Comparison of ENCODE assay signal across 21 cellular contexts in genomic region chr17:36542755-36543154, GRCh38. TPM values are rescaled to one million over a fixed set of nuclear protein-coding genes. Genes with fewer than 3 reads are reported as not detected.
DNase-seq lines count a peak whose midpoint lies in the region; ATAC-seq, FAIRE-seq and TF ChIP-seq lines count a peak whose summit lies in the region.
"Had no signal": no experiment of that assay in that cellular context is flagged by ENCODE, and none has a peak within 500 bp of the region (broad histone marks: within the 10 kb centered on the region; RNA-seq: fewer than 3 reads in every experiment).

No MANE protein-coding gene starts in this region.

- H3K4me2 ChIP-seq in Loucy (ENCODE audit: low read depth, low read length, poor library complexity, severe bottlenecking), result peak overlapping the region; percentile 77
- H3K4me2 ChIP-seq in astrocyte (ENCODE audit: low read length), result no peak overlapping the region

- no peak overlapping the region for H2AFZ ChIP-seq in Loucy (ENCODE audit: low read length)
- H2AFZ ChIP-seq in astrocyte (ENCODE audit: low read depth, low read length), result no peak overlapping the region

- H3K9me2 ChIP-seq in Loucy (replicated peaks; ENCODE audit: low read depth, low read length), result no peaks in the 10 kb centered on the region

- H3K36me3 Mint-ChIP-seq in natural killer cell treated with Interleukin-12 subunit alpha and Interleukin-12 subunit beta and Interleukin-15 and Interleukin-18, amount 100 ng/mL, for 72 hours, result peaks cover 7% of the 10 kb centered on the region
- H3K36me3 Mint-ChIP-seq in natural killer cell (no peaks in the 10 kb centered on the region), astrocyte (ENCODE audit: low read depth, unreplicated experiment) (peaks cover 5% of the 10 kb centered on the region)
- H3K36me3 Mint-ChIP-seq: immature natural killer cell had no signal

- H3K27ac ChIP-seq in astrocyte (ENCODE audit: low read depth, low read length), result no peak overlapping the region

- no peak for FAIRE-seq in astrocyte (lab: Jason Lieb, UNC)
- no peak for FAIRE-seq in frontal cortex (lab: Jason Lieb, UNC)
- FAIRE-seq: GM12891 had no signal

- intact Hi-C loops in natural killer cell (cut with micrococcal nuclease), result loop anchor here (5.0 to 10.0 kb wide), 2 partner anchors 62 to 955 kb away; partner anchors contain the start of genes AP2B1 and MRM1

- H3K4me1 ChIP-seq in Loucy (ENCODE audit: insufficient read depth, low read length, poor library complexity, severe bottlenecking) (peaks cover 19% of the 10 kb centered on the region), astrocyte (ENCODE audit: insufficient read depth, low read length) (peaks cover 6% of the 10 kb centered on the region)

- H4K20me1 ChIP-seq in Loucy (ENCODE audit: insufficient read depth, low read length, poor library complexity, severe bottlenecking), result peaks cover 20% of the 10 kb centered on the region
- peaks cover 22% of the 10 kb centered on the region for H4K20me1 ChIP-seq in astrocyte (ENCODE audit: insufficient read depth, low read length)

- H3K9me3 ChIP-seq in Loucy (ENCODE audit: insufficient read depth, low read depth, low read length), result no peaks in the 10 kb centered on the region
- H3K9me3 ChIP-seq in astrocyte (ENCODE audit: insufficient read depth, low read depth, low read length), result no peaks in the 10 kb centered on the region
- H3K9me3 ChIP-seq: thoracic aorta had no signal

- peak overlapping the region; percentile 15 for H3K4me3 Mint-ChIP-seq in natural killer cell treated with Interleukin-12 subunit alpha and Interleukin-12 subunit beta and Interleukin-15 and Interleukin-18, amount 100 ng/mL, for 72 hours
- H3K4me3 Mint-ChIP-seq in natural killer cell (no peak overlapping the region), astrocyte (ENCODE audit: unreplicated experiment) (peak overlapping the region; percentile 93)

- H3K9me3 Mint-ChIP-seq in natural killer cell treated with Interleukin-12 subunit alpha and Interleukin-12 subunit beta and Interleukin-15 and Interleukin-18, amount 100 ng/mL, for 72 hours, result no peaks in the 10 kb centered on the region
- H3K9me3 Mint-ChIP-seq in natural killer cell, result no peaks in the 10 kb centered on the region
- H3K9me3 Mint-ChIP-seq in astrocyte (ENCODE audit: unreplicated experiment), result no peaks in the 10 kb centered on the region
- H3K9me3 Mint-ChIP-seq: central memory CD8-positive, alpha-beta T cell; immature natural killer cell; mesothelial cell of epicardium; naive thymus-derived CD8-positive, alpha-beta T cell; stimulated activated memory B cell treated with anti-CD40 and anti-IgM and Interleukin-4, amounts not matched to agents 10 μg/mL and 1 μg/mL and 100 μg/mL, for 72 hours had no signal

- H3K4me1 Mint-ChIP-seq in natural killer cell treated with Interleukin-12 subunit alpha and Interleukin-12 subunit beta and Interleukin-15 and Interleukin-18, amount 100 ng/mL, for 72 hours (ENCODE audit: low read depth in 2 of 2), result peaks cover 13 to 30% of the 10 kb centered on the region in 2 donors
- H3K4me1 Mint-ChIP-seq in natural killer cell, result peaks cover 22 to 26% of the 10 kb centered on the region in 2 donors
- H3K4me1 Mint-ChIP-seq in astrocyte (ENCODE audit: low read depth, unreplicated experiment), result peaks cover 3% of the 10 kb centered on the region

- H3F3A ChIP-seq in Loucy (ENCODE audit: low read depth), result peaks cover 14% of the 10 kb centered on the region; the same call in 1 of the 2 replicates

- no peak overlapping the region for H3K9ac ChIP-seq in Loucy (ENCODE audit: low read depth, low read length, poor library complexity, severe bottlenecking)
- no peak overlapping the region for H3K9ac ChIP-seq in astrocyte (ENCODE audit: low read length)

- ATAC-seq in natural killer cell treated with Interleukin-12 subunit alpha and Interleukin-12 subunit beta and Interleukin-15 and Interleukin-18, amount 100 ng/mL, for 72 hours, result no peak
- ATAC-seq in natural killer cell (no peak), GM21619 (IDR thresholded peaks at IDR 0.05; ENCODE audit: unreplicated experiment) (no peak)
- ATAC-seq: left ventricle myocardium superior; naive thymus-derived CD8-positive, alpha-beta T cell; stimulated activated memory B cell treated with anti-CD40 and anti-IgM and Interleukin-4, amounts not matched to agents 10 μg/mL and 1 μg/mL and 100 μg/mL, for 72 hours had no signal

- H3K27me3 Mint-ChIP-seq in natural killer cell treated with Interleukin-12 subunit alpha and Interleukin-12 subunit beta and Interleukin-15 and Interleukin-18, amount 100 ng/mL, for 72 hours, result no peaks in the 10 kb centered on the region
- H3K27me3 Mint-ChIP-seq in natural killer cell (ENCODE audit: low read depth in 2 of 2) (no peaks in the 10 kb centered on the region), astrocyte (ENCODE audit: low read depth, unreplicated experiment) (no peaks in the 10 kb centered on the region)
- H3K27me3 Mint-ChIP-seq: central memory CD8-positive, alpha-beta T cell; naive thymus-derived CD8-positive, alpha-beta T cell; stimulated activated memory B cell treated with anti-CD40 and anti-IgM and Interleukin-4, amounts not matched to agents 10 μg/mL and 1 μg/mL and 100 μg/mL, for 72 hours had no signal

- no peak overlapping the region for H3K4me3 ChIP-seq in Loucy (ENCODE audit: low read length, poor library complexity, severe bottlenecking)
- no peak overlapping the region for H3K4me3 ChIP-seq in astrocyte (ENCODE audit: insufficient read depth, low read depth, low read length)

- no peak for DNase-seq in natural killer cell treated with Interleukin-12 subunit alpha and Interleukin-12 subunit beta and Interleukin-15 and Interleukin-18, amount 100 ng/mL, for 72 hours (ENCODE audit: low spot score)
- DNase-seq in natural killer cell, result no peak
- no peak for DNase-seq in astrocyte (ENCODE audit: low read depth)
- no peak for DNase-seq in Ammon's horn (ENCODE audit: low spot score)
- DNase-seq in frontal cortex (ENCODE audit: low spot score in 2 of 2), result no peak
- DNase-seq: activated gamma-delta T cell treated with Interleukin-2 at 50 U/mL for 16 hours; anterior cingulate cortex; foreskin fibroblast; immature natural killer cell; KBM-7; left ventricle myocardium superior; naive thymus-derived CD8-positive, alpha-beta T cell; NCI-H187; stimulated activated CD4-positive, alpha-beta T cell treated with anti-CD3 and anti-CD28 coated beads, Interleukin-2, amount 100 ng/mL, for 24 hours had no signal

- peaks cover 42% of the 10 kb centered on the region for H3K79me2 ChIP-seq in Loucy (ENCODE audit: insufficient read depth, low read length)
- peaks cover 55% of the 10 kb centered on the region for H3K79me2 ChIP-seq in astrocyte (ENCODE audit: insufficient read depth, low read length)

- H3K27ac Mint-ChIP-seq in natural killer cell treated with Interleukin-12 subunit alpha and Interleukin-12 subunit beta and Interleukin-15 and Interleukin-18, amount 100 ng/mL, for 72 hours, result no peak overlapping the region
- H3K27ac Mint-ChIP-seq in natural killer cell (peak overlapping the region in 1 of 2 donors; percentile 98), astrocyte (ENCODE audit: unreplicated experiment) (no peak overlapping the region)

- H3K27me3 ChIP-seq in Loucy (ENCODE audit: insufficient read depth, low read length, poor library complexity, severe bottlenecking) (no peaks in the 10 kb centered on the region), astrocyte (ENCODE audit: insufficient read depth, low read length) (no peaks in the 10 kb centered on the region)

- TF ChIP-seq CTCF in natural killer cell (IDR thresholded peaks at IDR 0.05) (no peak), Loucy (conservative IDR thresholded peaks at IDR 0.05; ENCODE audit: low read length) (no peak), astrocyte (IDR thresholded peaks at IDR 0.05; ENCODE audit: insufficient read depth, low read depth, low read length) (no peak)

- H3K36me3 ChIP-seq in Loucy (ENCODE audit: insufficient read depth, low read length) (no peaks in the 10 kb centered on the region; the same call in 1 of the 2 replicates), astrocyte (ENCODE audit: insufficient read depth, low read length) (peaks cover 7% of the 10 kb centered on the region)
- H3K36me3 ChIP-seq: thoracic aorta had no signal

RNA-seq across cellular contexts. Expression of gene GGNBP2, which starts 2.0 kb away (rescaled TPM):
- total RNA-seq in natural killer cell treated with Interleukin-12 subunit alpha and Interleukin-12 subunit beta and Interleukin-15 and Interleukin-18, amount 100 ng/mL, for 72 hours, result 100 to 1,000 TPM; 128 to 130 TPM
- total RNA-seq in natural killer cell (100 to 1,000 TPM; 183 to 233 (median 197) TPM), astrocyte (80.0 and 80.8 TPM in 2 replicates), frontal cortex (67.7 TPM)

RNA-seq across cellular contexts. Expression of gene PIGW, which starts 8.0 kb away (rescaled TPM):
- 10 to 100 TPM; 13.0 to 21.5 TPM for total RNA-seq in natural killer cell treated with Interleukin-12 subunit alpha and Interleukin-12 subunit beta and Interleukin-15 and Interleukin-18, amount 100 ng/mL, for 72 hours
- 1 to 10 TPM; 4.6 to 8.3 (median 5.0) TPM for total RNA-seq in natural killer cell
- total RNA-seq in astrocyte, result 7.5 and 8.4 TPM in 2 replicates
- total RNA-seq in frontal cortex, result 3.3 TPM

RNA-seq across cellular contexts. Expression of gene MYO19, which starts 8.1 kb away (rescaled TPM):
- 100 to 1,000 TPM; 103 to 333 TPM for total RNA-seq in natural killer cell treated with Interleukin-12 subunit alpha and Interleukin-12 subunit beta and Interleukin-15 and Interleukin-18, amount 100 ng/mL, for 72 hours
- total RNA-seq in natural killer cell, result 100 to 1,000 TPM in 2 of 3 donors, 10 to 100 TPM in 1; 84.2 to 119 (median 104) TPM
- total RNA-seq in astrocyte, result 41.0 and 42.9 TPM in 2 replicates
- 30.6 TPM for total RNA-seq in frontal cortex

RNA-seq across cellular contexts. Expression of gene DHRS11, which starts 48.9 kb away (rescaled TPM):
- 10 to 100 TPM in 1 of 2 donors, 1 to 10 TPM in 1; 5.2 to 16.8 TPM for total RNA-seq in natural killer cell treated with Interleukin-12 subunit alpha and Interleukin-12 subunit beta and Interleukin-15 and Interleukin-18, amount 100 ng/mL, for 72 hours
- total RNA-seq in natural killer cell (1 to 10 TPM; 2.7 to 6.0 (median 4.9) TPM), astrocyte (7.1 and 8.8 TPM in 2 replicates), frontal cortex (5.7 TPM)

RNA-seq across cellular contexts. Expression of gene ZNHIT3, which starts 56.3 kb away (rescaled TPM):
- total RNA-seq in natural killer cell treated with Interleukin-12 subunit alpha and Interleukin-12 subunit beta and Interleukin-15 and Interleukin-18, amount 100 ng/mL, for 72 hours, result 10 to 100 TPM; 36.8 to 38.1 TPM
- total RNA-seq in natural killer cell (10 to 100 TPM; 27.1 to 41.3 (median 36.6) TPM), astrocyte (26.4 and 29.4 TPM in 2 replicates), frontal cortex (57.1 TPM)
